7 cellular contexts compared by ENCODE assay signal in genomic region chr22:20920881-20921203, GRCh38. TPM values are rescaled to one million over a fixed set of nuclear protein-coding genes. Genes with fewer than 3 reads are reported as not detected.
DNase-seq lines count a peak whose midpoint lies in the region; ATAC-seq and TF ChIP-seq lines count a peak whose summit lies in the region.

No MANE protein-coding gene starts in this region.

- peaks cover 44% of the 10 kb centered on the region for H3K4me1 Mint-ChIP-seq in activated CD4-positive, alpha-beta memory T cell treated with anti-CD3 and anti-CD28 coated beads for 36 hours (ENCODE audit: low read depth)

- peak overlapping the region; percentile 96 for H3K4me3 ChIP-seq in HAP-1
- no peak overlapping the region for H3K4me3 ChIP-seq in hepatocyte
- H3K4me3 ChIP-seq in smooth muscle cell, result peak overlapping the region; percentile 78

- in situ Hi-C loops in HAP-1 (cut with MboI; ENCODE audit: low sequenced_read_pairs), result no loop called here

- H3F3A ChIP-seq in smooth muscle cell (ENCODE audit: low read depth), result no peaks in the 10 kb centered on the region

- POLR2A ChIA-PET in activated CD4-positive, alpha-beta memory T cell treated with anti-CD3 and anti-CD28 coated beads for 36 hours (lab: Charles Lee), result no interaction called here

- intact Hi-C loops in activated CD4-positive, alpha-beta memory T cell treated with anti-CD3 and anti-CD28 coated beads for 36 hours (cut with micrococcal nuclease), result no loop called here

- no peaks in the 10 kb centered on the region for H3K27me3 Mint-ChIP-seq in activated CD4-positive, alpha-beta memory T cell treated with anti-CD3 and anti-CD28 coated beads for 36 hours

- H3K4me2 ChIP-seq in hepatocyte (peak overlapping the region; percentile 95), smooth muscle cell (peak overlapping the region; percentile 96)

- H3K36me3 ChIP-seq in HAP-1 (replicated peaks) (peaks cover 11% of the 10 kb centered on the region), hepatocyte (replicated peaks; ENCODE audit: insufficient read depth, low read depth) (no peaks in the 10 kb centered on the region), smooth muscle cell (ENCODE audit: low read depth) (no peaks in the 10 kb centered on the region)

- H3K79me2 ChIP-seq in hepatocyte (peaks cover 85% of the 10 kb centered on the region), smooth muscle cell (ENCODE audit: low read depth) (peaks cover 86% of the 10 kb centered on the region)

- H3K9me2 ChIP-seq in hepatocyte (replicated peaks; ENCODE audit: insufficient read depth), result no peaks in the 10 kb centered on the region

- H3K27ac Mint-ChIP-seq in activated CD4-positive, alpha-beta memory T cell treated with anti-CD3 and anti-CD28 coated beads for 36 hours, result no peak overlapping the region

- no peak overlapping the region for H3K9ac ChIP-seq in smooth muscle cell (ENCODE audit: low read depth)

- 46% methylated on average over 3 of the region's 3 CpGs for WGBS in hepatocyte (ENCODE audit: low lambda C conversion rate, missing lambda C conversion rate)
- WGBS in smooth muscle cell (ENCODE audit: low lambda C conversion rate), result 46% methylated on average over 3 of the region's 3 CpGs

- H2AFZ ChIP-seq in hepatocyte (no peak overlapping the region), smooth muscle cell (ENCODE audit: low read depth) (no peak overlapping the region)

- H3K27ac ChIP-seq in hepatocyte, result peak overlapping the region; percentile 48
- no peak overlapping the region for H3K27ac ChIP-seq in smooth muscle cell (ENCODE audit: low read depth)

- TF ChIP-seq CTCF in hepatocyte (IDR thresholded peaks at IDR 0.05; ENCODE audit: poor library complexity) (no peak), smooth muscle cell (IDR thresholded peaks at IDR 0.05; ENCODE audit: borderline replicate concordance, insufficient read depth, poor library complexity, severe bottlenecking) (no peak)

- H3K36me3 Mint-ChIP-seq in activated CD4-positive, alpha-beta memory T cell treated with anti-CD3 and anti-CD28 coated beads for 36 hours, result peaks cover 22% of the 10 kb centered on the region

- ATAC-seq in GM18867 (IDR thresholded peaks at IDR 0.05; ENCODE audit: unreplicated experiment), result no peak

- H3K4me3 Mint-ChIP-seq in activated CD4-positive, alpha-beta memory T cell treated with anti-CD3 and anti-CD28 coated beads for 36 hours, result peak overlapping the region; percentile 99

- peaks cover 17% of the 10 kb centered on the region for H3K4me1 ChIP-seq in HAP-1
- H3K4me1 ChIP-seq in hepatocyte (ENCODE audit: insufficient read depth), result peaks cover 11% of the 10 kb centered on the region
- peaks cover 24% of the 10 kb centered on the region for H3K4me1 ChIP-seq in smooth muscle cell (ENCODE audit: low read depth)

- DNase-seq in HAP-1 (ENCODE audit: low spot score in 2 of 2), result peak in 1 of 2 experiments; percentile 7
- no peak for DNase-seq in activated CD4-positive, alpha-beta memory T cell treated with anti-CD3 and anti-CD28 coated beads for 36 hours
- no peak for DNase-seq in hepatocyte (ENCODE audit: low spot score)
- no peak for DNase-seq in smooth muscle cell (lab: John Stamatoyannopoulos, UW; ENCODE audit: unreplicated experiment)
- no peak for DNase-seq in kidney tubule cell (ENCODE audit: low spot score)
- DNase-seq in germinal center (ENCODE audit: low spot score), result no peak

- CTCF ChIA-PET in activated CD4-positive, alpha-beta memory T cell treated with anti-CD3 and anti-CD28 coated beads for 36 hours (lab: Charles Lee), result interaction anchor here (1.0 to 1.5 kb wide), 4 partner anchors 16 to 137 kb away, joined by 3 to 4 read pairs (median 4); no protein-coding TSS in a partner anchor

- H3K27me3 ChIP-seq in HAP-1 (ENCODE audit: low read depth) (no peaks in the 10 kb centered on the region), hepatocyte (no peaks in the 10 kb centered on the region), smooth muscle cell (ENCODE audit: low read depth) (no peaks in the 10 kb centered on the region)

- H3K9me3 Mint-ChIP-seq in activated CD4-positive, alpha-beta memory T cell treated with anti-CD3 and anti-CD28 coated beads for 36 hours, result no peaks in the 10 kb centered on the region

- H3K9me3 ChIP-seq in HAP-1 (no peaks in the 10 kb centered on the region), hepatocyte (ENCODE audit: low read depth) (no peaks in the 10 kb centered on the region), smooth muscle cell (replicated peaks; ENCODE audit: low read depth) (no peaks in the 10 kb centered on the region)

- H4K20me1 ChIP-seq in hepatocyte (ENCODE audit: insufficient read depth, poor library complexity, severe bottlenecking) (peaks cover 79% of the 10 kb centered on the region), smooth muscle cell (ENCODE audit: low read depth) (peaks cover 80% of the 10 kb centered on the region)

RNA-seq across cellular contexts. Expression of gene CRKL, which starts 3.6 kb away (rescaled TPM):
- 10 to 100 TPM; 65.1 to 65.7 TPM for total RNA-seq in activated CD4-positive, alpha-beta memory T cell treated with anti-CD3 and anti-CD28 coated beads for 36 hours
- total RNA-seq in hepatocyte, result 46.5 and 49.2 TPM in 2 replicates
- 30.7 and 31.8 TPM in 2 replicates for polyA plus RNA-seq in hepatocyte
- total RNA-seq in smooth muscle cell, result 40.9 TPM in 2 replicates
- 25.1 and 26.6 TPM in 2 replicates for polyA plus RNA-seq in smooth muscle cell

RNA-seq across cellular contexts. Expression of gene AIFM3, which starts 46.2 kb away (rescaled TPM):
- total RNA-seq in activated CD4-positive, alpha-beta memory T cell treated with anti-CD3 and anti-CD28 coated beads for 36 hours, result not detected
- total RNA-seq in hepatocyte (1.3 and 3.1 TPM in 2 replicates), smooth muscle cell (0.85 and 0.94 TPM in 2 replicates)
- polyA plus RNA-seq in hepatocyte (1.7 and 2.1 TPM in 2 replicates), smooth muscle cell (0.13 TPM in 1 of 2 replicates, not detected in the other)
